In genomic region chr1:43634729-43635128, GRCh38 we compare ENCODE assay signal across 28 cellular contexts. TPM values are rescaled to one million over a fixed set of nuclear protein-coding genes. Genes with fewer than 3 reads are reported as not detected.
DNase-seq lines count a peak whose midpoint lies in the region; ATAC-seq, FAIRE-seq and TF ChIP-seq lines count a peak whose summit lies in the region.
"Had no signal": no experiment of that assay in that cellular context is flagged by ENCODE, and none has a peak within 500 bp of the region (broad histone marks: within the 10 kb centered on the region; RNA-seq: fewer than 3 reads in every experiment).

No MANE protein-coding gene starts in this region.

- H3K4me2 ChIP-seq in A549 (no peak overlapping the region), IMR-90 (ENCODE audit: low read depth, low read length) (no peak overlapping the region)

- H3K4me3 ChIP-seq in A549 (no peak overlapping the region), IMR-90 (ENCODE audit: insufficient read depth, low read depth, low read length) (no peak overlapping the region), endodermal cell (ENCODE audit: low read length) (no peak overlapping the region)
- H3K4me3 ChIP-seq: dorsolateral prefrontal cortex, ovary, right atrium auricular region, stomach, tibial nerve had no signal

- ATAC-seq in A549, result peak; percentile 64 to 72; a peak in 5 of 6 replicates
- peak; percentile 67 for ATAC-seq in IMR-90 (ENCODE audit: low read depth)
- no peak for ATAC-seq in GM19351 (IDR thresholded peaks at IDR 0.05; ENCODE audit: unreplicated experiment)
- ATAC-seq: naive thymus-derived CD4-positive, alpha-beta T cell; Right ventricle myocardium inferior had no signal

- H4K5ac ChIP-seq in IMR-90 (ENCODE audit: low read depth, low read length), result no peak overlapping the region

- no peaks in the 10 kb centered on the region for H3K4me1 Mint-ChIP-seq in endodermal cell
- H3K4me1 Mint-ChIP-seq in mesothelial cell of epicardium, result peaks cover 4% of the 10 kb centered on the region
- H3K4me1 Mint-ChIP-seq: central memory CD8-positive, alpha-beta T cell; naive thymus-derived CD4-positive, alpha-beta T cell had no signal

- TF ChIP-seq EP300 in A549 (IDR thresholded peaks at IDR 0.05), result no peak

- H3K36me3 ChIP-seq in IMR-90 (ENCODE audit: control insufficient read depth, insufficient read depth, low read length) (no peaks in the 10 kb centered on the region), endodermal cell (ENCODE audit: control insufficient read depth, insufficient read depth, low read length) (no peaks in the 10 kb centered on the region)
- H3K36me3 ChIP-seq: BE2C, ovary, right atrium auricular region, stomach, tibial nerve had no signal

- H3K27me3 ChIP-seq in IMR-90 (ENCODE audit: control insufficient read depth, insufficient read depth, low read length) (no peaks in the 10 kb centered on the region), endodermal cell (ENCODE audit: control insufficient read depth, insufficient read depth, low read length, poor library complexity, severe bottlenecking) (no peaks in the 10 kb centered on the region)
- H3K27me3 ChIP-seq: BE2C, dorsolateral prefrontal cortex, ovary, right atrium auricular region, stomach, tibial nerve had no signal

- H3K18ac ChIP-seq in IMR-90 (ENCODE audit: low read depth, low read length), result no peak overlapping the region

- no peaks in the 10 kb centered on the region for H4K20me1 ChIP-seq in IMR-90 (ENCODE audit: insufficient read depth, low read length)

- TF ChIP-seq POLR2A in A549 (IDR thresholded peaks at IDR 0.05; ENCODE audit: low read length) (no peak), IMR-90 (IDR thresholded peaks at IDR 0.05; ENCODE audit: low read depth, low read length) (no peak)

- no peak overlapping the region for H3K23ac ChIP-seq in IMR-90 (ENCODE audit: low read depth, low read length)

- no peak overlapping the region for H2BK20ac ChIP-seq in IMR-90 (ENCODE audit: low read depth, low read length)

- no peaks in the 10 kb centered on the region for H3K9me1 ChIP-seq in IMR-90 (ENCODE audit: insufficient read depth, low read length)

- H3K9me3 ChIP-seq in A549, result no peaks in the 10 kb centered on the region
- H3K9me3 ChIP-seq in IMR-90 (ENCODE audit: control insufficient read depth, insufficient read depth, low read length), result no peaks in the 10 kb centered on the region
- no peaks in the 10 kb centered on the region for H3K9me3 ChIP-seq in endodermal cell (ENCODE audit: control insufficient read depth, low read length)
- H3K9me3 ChIP-seq: BE2C, ovary, right atrium auricular region, stomach, tibial nerve had no signal

- TF ChIP-seq RAD21 in A549 (conservative IDR thresholded peaks at IDR 0.05 in 1 of 2, IDR thresholded peaks at IDR 0.05 in 1 of 2) (no peak), IMR-90 (IDR thresholded peaks at IDR 0.05; ENCODE audit: low read length) (no peak)

- DNase-seq in A549 (ENCODE audit: low read depth in 1 of 2, low spot score in 1 of 2), result peak in 1 of 2 experiments; percentile 37
- no peak for DNase-seq in IMR-90
- peak; percentile 65 for DNase-seq in endodermal cell
- DNase-seq in mesothelial cell of epicardium (ENCODE audit: low spot score in 2 of 2, unreplicated experiment in 2 of 2), result no peak
- DNase-seq in anterior cingulate cortex (lab: John Stamatoyannopoulos, UW), result no peak
- DNase-seq in Kasumi-1 (lab: John Stamatoyannopoulos, UW), result no peak
- no peak for DNase-seq in SW480 (ENCODE audit: low spot score)
- DNase-seq: activated CD4-positive, alpha-beta T cell treated with anti-CD3 and anti-CD28 coated beads for 1 hour; activated CD8-positive, alpha-beta memory T cell treated with anti-CD3 and anti-CD28 coated beads for 24 hours; activated naive CD4-positive, alpha-beta T cell treated with anti-CD3 and anti-CD28 coated beads for 36 hours; activated T-cell treated with anti-CD3 and anti-CD28 coated beads, Interleukin-2, amount 50 U/mL, for 24 hours; BE2C; COR-L47; DND-41; MM.1S; naive thymus-derived CD4-positive, alpha-beta T cell; NCI-H1436 treated with DMSO at 0.1 percent for 48 hours; NCI-H524; ovary; stomach had no signal

- peak overlapping the region; percentile 61 for H2AFZ ChIP-seq in IMR-90 (replicated peaks; ENCODE audit: low read length, poor library complexity)

- H3K36me3 Mint-ChIP-seq in endodermal cell (ENCODE audit: low read depth) (no peaks in the 10 kb centered on the region), mesothelial cell of epicardium (peaks cover 2% of the 10 kb centered on the region)
- H3K36me3 Mint-ChIP-seq: IgD-negative memory B cell had no signal

- H3K9me3 Mint-ChIP-seq in endodermal cell (no peaks in the 10 kb centered on the region), mesothelial cell of epicardium (no peaks in the 10 kb centered on the region)
- H3K9me3 Mint-ChIP-seq: activated naive CD4-positive, alpha-beta T cell treated with anti-CD3 and anti-CD28 coated beads for 36 hours; activated T-cell treated with anti-CD3 and anti-CD28 coated beads, Interleukin-2, amount 50 U/mL, for 24 hours; central memory CD8-positive, alpha-beta T cell had no signal

- no peak overlapping the region for H2BK120ac ChIP-seq in IMR-90 (ENCODE audit: low read depth, low read length)

- no peak overlapping the region for H3K27ac ChIP-seq in A549
- no peak overlapping the region for H3K27ac ChIP-seq in IMR-90 (ENCODE audit: insufficient read depth, low read length)
- no peak overlapping the region for H3K27ac ChIP-seq in endodermal cell (ENCODE audit: low read depth, low read length)
- H3K27ac ChIP-seq: dorsolateral prefrontal cortex, HL-60, ovary, right atrium auricular region, stomach, tibial nerve had no signal

- POLR2A ChIA-PET in A549 (lab: Yijun Ruan, JAX) (interaction anchor here (3.3 kb wide), 1 partner anchor 15 kb away, joined by 24 read pairs; the partner anchor contains the start of gene KDM4A), IMR-90 (lab: Charles Lee; ENCODE audit: unreplicated experiment) (no interaction called here)

- dilution Hi-C loops in IMR-90 (cut with HindIII; ENCODE audit: low sequenced_read_pairs, unreplicated experiment), result no loop called here

- H3K56ac ChIP-seq in IMR-90 (ENCODE audit: extremely low read depth, insufficient read depth, low read length), result no peak overlapping the region

- BruUV-seq in IMR-90 (replicated peaks; lab: Mats Ljungman, UMichigan), result no TSS peak

- no peak for TF ChIP-seq CTCF in A549 (IDR thresholded peaks at IDR 0.05)
- TF ChIP-seq CTCF in IMR-90 (conservative IDR thresholded peaks at IDR 0.05; ENCODE audit: low read depth, low read length), result no peak
- TF ChIP-seq CTCF in endodermal cell (conservative IDR thresholded peaks at IDR 0.05), result no peak
- no peak for TF ChIP-seq CTCF in mesothelial cell of epicardium (IDR thresholded peaks at IDR 0.05; ENCODE audit: unreplicated experiment)

- no peak overlapping the region for H4K91ac ChIP-seq in IMR-90 (ENCODE audit: insufficient read depth, low read depth, low read length)

- H3K4ac ChIP-seq in IMR-90 (ENCODE audit: low read depth, low read length), result no peak overlapping the region

- no peak overlapping the region for H3K14ac ChIP-seq in IMR-90 (replicated peaks; ENCODE audit: low read depth, low read length)

- H2AK5ac ChIP-seq in IMR-90 (ENCODE audit: low read depth, low read length), result no peak overlapping the region

- CTCF ChIA-PET in A549 (lab: Yijun Ruan, JAX), result no interaction called here
- CTCF ChIA-PET in IMR-90 (lab: Yijun Ruan, JAX), result no interaction called here

- H3K9ac ChIP-seq in IMR-90 (ENCODE audit: low read depth, low read length) (no peak overlapping the region), endodermal cell (ENCODE audit: extremely low read depth, low read length, poor library complexity, severe bottlenecking) (no peak overlapping the region)

- H3K4me1 ChIP-seq in A549 (peaks cover 9% of the 10 kb centered on the region; the same call in 2 of the 3 replicates), IMR-90 (ENCODE audit: control insufficient read depth, insufficient read depth, low read length) (no peaks in the 10 kb centered on the region), endodermal cell (ENCODE audit: control insufficient read depth, insufficient read depth, low read length) (no peaks in the 10 kb centered on the region)
- H3K4me1 ChIP-seq: BE2C, right atrium auricular region, tibial nerve had no signal

- H3K4me3 Mint-ChIP-seq in endodermal cell (no peak overlapping the region), mesothelial cell of epicardium (no peak overlapping the region)
- H3K4me3 Mint-ChIP-seq: activated naive CD4-positive, alpha-beta T cell treated with anti-CD3 and anti-CD28 coated beads for 36 hours; activated T-cell treated with anti-CD3 and anti-CD28 coated beads, Interleukin-2, amount 50 U/mL, for 24 hours; central memory CD8-positive, alpha-beta T cell; IgD-negative memory B cell; naive thymus-derived CD4-positive, alpha-beta T cell had no signal

- no peaks in the 10 kb centered on the region for H3K27me3 Mint-ChIP-seq in endodermal cell (ENCODE audit: insufficient read depth)
- no peaks in the 10 kb centered on the region for H3K27me3 Mint-ChIP-seq in mesothelial cell of epicardium (ENCODE audit: low read depth)

- 73% methylated on average over 6 of the region's 6 CpGs for whole genome bisulfite sequencing in A549 (ENCODE audit: missing lambda C conversion rate)
- WGBS in IMR-90 (ENCODE audit: extremely low coverage in 2 of 2, insufficient read length in 1 of 2), 2 experiments, result 67% methylated on average over 1 of the region's 6 CpGs; no CpG with 5 or more reads in 1 of the 2 experiments
- WGBS in endodermal cell (ENCODE audit: insufficient coverage in 1 of 2, insufficient read length in 1 of 2), 2 experiments, result 80 to 81% methylated on average over 3 to 6 of the region's 6 CpGs

- H2BK5ac ChIP-seq in IMR-90 (ENCODE audit: low read depth, low read length, poor library complexity, severe bottlenecking), result no peak overlapping the region

- FAIRE-seq in A549 (lab: Jason Lieb, UNC), result no peak

- no peak overlapping the region for H2AK9ac ChIP-seq in IMR-90 (replicated peaks; ENCODE audit: low read depth, low read length, poor library complexity)

- H2BK15ac ChIP-seq in IMR-90 (ENCODE audit: low read depth, low read length), result no peak overlapping the region

- H3K79me1 ChIP-seq in IMR-90 (ENCODE audit: low read depth in 1 of 2, low read length in 2 of 2), result no peaks in the 10 kb centered on the region

- no peak overlapping the region for H4K8ac ChIP-seq in IMR-90 (ENCODE audit: low read depth in 2 of 2, low read length in 2 of 2)

- no peak overlapping the region for H3K27ac Mint-ChIP-seq in endodermal cell
- peak overlapping the region; percentile 4 for H3K27ac Mint-ChIP-seq in mesothelial cell of epicardium
- H3K27ac Mint-ChIP-seq: activated naive CD4-positive, alpha-beta T cell treated with anti-CD3 and anti-CD28 coated beads for 36 hours; activated T-cell treated with anti-CD3 and anti-CD28 coated beads, Interleukin-2, amount 50 U/mL, for 24 hours; IgD-negative memory B cell; naive thymus-derived CD4-positive, alpha-beta T cell had no signal

- in situ Hi-C loops in IMR-90 (cut with MboI; ENCODE audit: low sequenced_read_pairs), result no loop called here

- intact Hi-C loops in IMR-90 (cut with micrococcal nuclease), result loop anchor here (5.0 kb wide), 1 partner anchor 422 kb away; no protein-coding TSS in a partner anchor

RNA-seq across cellular contexts. Expression of gene KDM4A, which starts 15.2 kb away (rescaled TPM):
- polyA plus RNA-seq in A549 (2011; rRNA removed), result 35.3 and 45.6 TPM in 2 replicates
- polyA plus RNA-seq in A549 (2012; cell fraction: cytosol; rRNA removed), result 8.1 and 9.1 TPM in 2 replicates
- polyA plus RNA-seq in A549 (2012; cell fraction: nucleus; rRNA removed), result 9.9 and 16.4 TPM in 2 replicates
- 15.8 to 17.2 TPM (median 16.7 TPM) in 3 replicates for polyA plus RNA-seq in A549 (2017; fragmentation: RNase III; extraction: RNeasy Plus Mini Kit Qiagen cat#74134 plus additional on column Dnase treatment)
- polyA minus RNA-seq in A549 (2011; rRNA and poly(A)+ RNA removed), result 28.0 and 38.1 TPM in 2 replicates
- 41.1 and 47.3 TPM in 2 replicates for total RNA-seq in IMR-90 (2012; rRNA removed)
- 21.1 and 23.8 TPM in 2 replicates for polyA plus RNA-seq in IMR-90 (2012; rRNA removed)
- polyA plus RNA-seq in IMR-90 (2012; cell fraction: cytosol; rRNA removed), result 9.6 and 14.6 TPM in 2 replicates
- 13.8 and 34.2 TPM in 2 replicates for polyA plus RNA-seq in IMR-90 (2012; cell fraction: nucleus; rRNA removed; ENCODE audit: low replicate concordance)
- total RNA-seq in endodermal cell, result 10 to 100 TPM; 54.7 to 74.4 TPM
- 54.6 TPM for polyA plus RNA-seq in endodermal cell (2013, experiment 1 of 2)
- 47.6 TPM for polyA plus RNA-seq in endodermal cell (2013, experiment 2 of 2)
- total RNA-seq in mesothelial cell of epicardium, result 82.6 to 93.2 TPM (median 83.0 TPM) in 3 replicates
